ENCODE assay signal across 8 cellular contexts in genomic region chr12:123151679-123152454, GRCh38. TPM values are rescaled to one million over a fixed set of nuclear protein-coding genes. Genes with fewer than 3 reads are reported as not detected.
DNase-seq lines count a peak whose midpoint lies in the region; ATAC-seq lines count a peak whose summit lies in the region.

No MANE protein-coding gene starts in this region.

- no peaks in the 10 kb centered on the region for H3K9me3 ChIP-seq in stomach smooth muscle (ENCODE audit: control insufficient read depth in 2 of 2, low read length in 2 of 2)

- H3K4me1 ChIP-seq in stomach smooth muscle (ENCODE audit: control insufficient read depth, insufficient read depth, low read length) = peaks cover 28% of the 10 kb centered on the region

- peak overlapping the region; percentile 78 to 82 for H3K4me3 ChIP-seq in stomach smooth muscle (ENCODE audit: low read length in 2 of 2)

- peaks cover 0 to 6% of the 10 kb centered on the region in 2 donors for H3K36me3 ChIP-seq in stomach smooth muscle (ENCODE audit: control insufficient read depth in 2 of 2, insufficient read depth in 2 of 2, low read length in 2 of 2)

- H3K4me1 Mint-ChIP-seq in T-helper 1 cell treated with Interleukin-12 subunit alpha and Interleukin-12 subunit beta and Interleukin-4 antibody, amounts not matched to agents 30 μg/mL and 1 μg/mL, for 36 hours (ENCODE audit: low read depth) = peaks cover 22% of the 10 kb centered on the region
- peaks cover 41% of the 10 kb centered on the region for H3K4me1 Mint-ChIP-seq in activated T-helper 1 cell treated with anti-CD3 and anti-CD28 coated beads, Interleukin-12 subunit alpha, Interleukin-12 subunit beta, Interleukin-2, Interleukin-4 antibody, amounts not matched to agents 30 ng/mL and 10 ng/mL and 1 ng/mL, durations not matched to agents 14 hours and 24 hours and 36 hours (ENCODE audit: low read depth)

- intact Hi-C loops in activated T-helper 1 cell treated with anti-CD3 and anti-CD28 coated beads, Interleukin-12 subunit alpha, Interleukin-12 subunit beta, Interleukin-2, Interleukin-4 antibody, amounts not matched to agents 30 ng/mL and 10 ng/mL and 1 ng/mL, durations not matched to agents 14 hours and 24 hours and 36 hours (cut with micrococcal nuclease) = loop anchor here (1.0 to 10.0 kb wide), 5 partner anchors 45 to 287 kb away; partner anchors contain the start of gene OGFOD2

- H3K4me3 Mint-ChIP-seq in T-helper 1 cell treated with Interleukin-12 subunit alpha and Interleukin-12 subunit beta and Interleukin-4 antibody, amounts not matched to agents 30 μg/mL and 1 μg/mL, for 36 hours = peak overlapping the region; percentile 85
- H3K4me3 Mint-ChIP-seq in activated T-helper 1 cell treated with anti-CD3 and anti-CD28 coated beads, Interleukin-12 subunit alpha, Interleukin-12 subunit beta, Interleukin-2, Interleukin-4 antibody, amounts not matched to agents 30 ng/mL and 10 ng/mL and 1 ng/mL, durations not matched to agents 14 hours and 24 hours and 36 hours = peak overlapping the region; percentile 84

- peak overlapping the region; percentile 71 to 86 for H3K9ac ChIP-seq in stomach smooth muscle (ENCODE audit: low read length in 2 of 2)

- H3K27ac ChIP-seq in stomach smooth muscle (ENCODE audit: low read length) = peak overlapping the region; percentile 74

- no peaks in the 10 kb centered on the region for H3K27me3 ChIP-seq in stomach smooth muscle (ENCODE audit: control insufficient read depth in 1 of 2, insufficient read depth in 2 of 2, low read length in 2 of 2)

- no peak for ATAC-seq in GM21447 (IDR thresholded peaks at IDR 0.05; ENCODE audit: unreplicated experiment)
- ATAC-seq in HG02884 (IDR thresholded peaks at IDR 0.05; ENCODE audit: unreplicated experiment) = no peak

- peak overlapping the region; percentile 76 for H3K27ac Mint-ChIP-seq in T-helper 1 cell treated with Interleukin-12 subunit alpha and Interleukin-12 subunit beta and Interleukin-4 antibody, amounts not matched to agents 30 μg/mL and 1 μg/mL, for 36 hours
- H3K27ac Mint-ChIP-seq in activated T-helper 1 cell treated with anti-CD3 and anti-CD28 coated beads, Interleukin-12 subunit alpha, Interleukin-12 subunit beta, Interleukin-2, Interleukin-4 antibody, amounts not matched to agents 30 ng/mL and 10 ng/mL and 1 ng/mL, durations not matched to agents 14 hours and 24 hours and 36 hours = peak overlapping the region; percentile 90

- DNase-seq in T-helper 1 cell (no peak), iPS-NIHi11 (ENCODE audit: low spot score) (peak; percentile 57), NCI-H187 treated with DMSO at 0.1 percent for 48 hours (lab: John Stamatoyannopoulos, UW) (no peak)
- no peak for DNase-seq in activated T-helper 1 cell treated with anti-CD3 and anti-CD28 coated beads, Interleukin-12 subunit alpha, Interleukin-12 subunit beta, Interleukin-2, Interleukin-4 antibody, amounts not matched to agents 30 ng/mL and 10 ng/mL and 1 ng/mL, durations not matched to agents 14 hours and 24 hours and 36 hours (ENCODE audit: low spot score)

- H3K9me3 Mint-ChIP-seq in T-helper 1 cell treated with Interleukin-12 subunit alpha and Interleukin-12 subunit beta and Interleukin-4 antibody, amounts not matched to agents 30 μg/mL and 1 μg/mL, for 36 hours = no peaks in the 10 kb centered on the region
- H3K9me3 Mint-ChIP-seq in activated T-helper 1 cell treated with anti-CD3 and anti-CD28 coated beads, Interleukin-12 subunit alpha, Interleukin-12 subunit beta, Interleukin-2, Interleukin-4 antibody, amounts not matched to agents 30 ng/mL and 10 ng/mL and 1 ng/mL, durations not matched to agents 14 hours and 24 hours and 36 hours = no peaks in the 10 kb centered on the region

- peaks cover 20% of the 10 kb centered on the region for H3K36me3 Mint-ChIP-seq in T-helper 1 cell treated with Interleukin-12 subunit alpha and Interleukin-12 subunit beta and Interleukin-4 antibody, amounts not matched to agents 30 μg/mL and 1 μg/mL, for 36 hours (ENCODE audit: low read depth)
- peaks cover 20% of the 10 kb centered on the region for H3K36me3 Mint-ChIP-seq in activated T-helper 1 cell treated with anti-CD3 and anti-CD28 coated beads, Interleukin-12 subunit alpha, Interleukin-12 subunit beta, Interleukin-2, Interleukin-4 antibody, amounts not matched to agents 30 ng/mL and 10 ng/mL and 1 ng/mL, durations not matched to agents 14 hours and 24 hours and 36 hours (ENCODE audit: low read depth)

- peaks cover 17% of the 10 kb centered on the region for H3K27me3 Mint-ChIP-seq in T-helper 1 cell treated with Interleukin-12 subunit alpha and Interleukin-12 subunit beta and Interleukin-4 antibody, amounts not matched to agents 30 μg/mL and 1 μg/mL, for 36 hours (ENCODE audit: low read depth)
- H3K27me3 Mint-ChIP-seq in activated T-helper 1 cell treated with anti-CD3 and anti-CD28 coated beads, Interleukin-12 subunit alpha, Interleukin-12 subunit beta, Interleukin-2, Interleukin-4 antibody, amounts not matched to agents 30 ng/mL and 10 ng/mL and 1 ng/mL, durations not matched to agents 14 hours and 24 hours and 36 hours (ENCODE audit: insufficient read depth) = peaks cover 16% of the 10 kb centered on the region

RNA-seq across cellular contexts. Expression of gene PITPNM2, which starts 1.0 kb away (rescaled TPM):
- 22.3 and 25.5 TPM in 2 replicates for total RNA-seq in activated T-helper 1 cell treated with anti-CD3 and anti-CD28 coated beads, Interleukin-12 subunit alpha, Interleukin-12 subunit beta, Interleukin-2, Interleukin-4 antibody, amounts not matched to agents 30 ng/mL and 10 ng/mL and 1 ng/mL, durations not matched to agents 14 hours and 24 hours and 36 hours
